Comparison of ENCODE assay signal across 17 cellular contexts in genomic region chr5:157400741-157401140, GRCh38. TPM values are rescaled to one million over a fixed set of nuclear protein-coding genes. Genes with fewer than 3 reads are reported as not detected.
A peak's percentile ranks its signal among the peaks of the same experiment; 100 is the strongest.
DNase-seq lines count a peak whose midpoint lies in the region; ATAC-seq and TF ChIP-seq lines count a peak whose summit lies in the region.
"Had no signal": no experiment of that assay in that cellular context is flagged by ENCODE, and none has a peak within 500 bp of the region (broad histone marks: within the 10 kb centered on the region; RNA-seq: fewer than 3 reads in every experiment).

No MANE protein-coding gene starts in this region.

- peaks cover 0 to 8% of the 10 kb centered on the region in 2 donors for H3K9me3 ChIP-seq in right atrium auricular region

- H3K4me1 Mint-ChIP-seq in activated T-cell treated with anti-CD3 and anti-CD28 coated beads, Interleukin-2, amount 50 U/mL, for 72 hours (ENCODE audit: low read depth): peaks cover 13% of the 10 kb centered on the region
- H3K4me1 Mint-ChIP-seq in activated T-helper 2 cell treated with anti-CD3 and anti-CD28 coated beads, Interferon-gamma antibody, Interleukin-2, Interleukin-4, amounts not matched to agents 10 μg/mL and 5 μg/mL and 100 μg/mL, durations not matched to agents 14 hours and 24 hours and 36 hours (ENCODE audit: low read depth): peaks cover 10% of the 10 kb centered on the region
- peaks cover 25% of the 10 kb centered on the region for H3K4me1 Mint-ChIP-seq in stimulated activated effector memory CD8-positive, alpha-beta T cell treated with anti-CD3 and anti-CD28 coated beads, Interleukin-12 subunit alpha, Interleukin-12 subunit beta, amount 100 ng/mL, for 72 hours

- no peaks in the 10 kb centered on the region for H3K27me3 ChIP-seq in right atrium auricular region

- no peak overlapping the region for H3K27ac ChIP-seq in right atrium auricular region

- DNase-seq in activated T-cell treated with anti-CD3 and anti-CD28 coated beads, Interleukin-2, amount 50 U/mL, for 72 hours: no peak
- DNase-seq in activated T-cell treated with anti-CD3 and anti-CD28 coated beads, Interleukin-2, amount 50 U/mL, for 48 hours: no peak
- DNase-seq in HT1080 (ENCODE audit: low read depth) (peak; percentile 30), NCI-H1105 (lab: John Stamatoyannopoulos, UW) (no peak), right atrium auricular region (ENCODE audit: low spot score) (no peak)
- DNase-seq in activated T-helper 2 cell treated with anti-CD3 and anti-CD28 coated beads, Interferon-gamma antibody, Interleukin-2, Interleukin-4, amounts not matched to agents 10 μg/mL and 5 μg/mL and 100 μg/mL, durations not matched to agents 14 hours and 24 hours and 36 hours (ENCODE audit: low spot score): no peak
- DNase-seq in stimulated activated effector memory CD8-positive, alpha-beta T cell treated with anti-CD3 and anti-CD28 coated beads, Interleukin-12 subunit alpha, Interleukin-12 subunit beta, amount 100 ng/mL, for 72 hours (ENCODE audit: low spot score in 2 of 2): no peak
- DNase-seq: DMS53, KG1, NCI-H146, NCI-H2081 treated with DMSO at 0.1 percent for 48 hours, NCI-H510A, NCI-H82 had no signal

- H3K36me3 Mint-ChIP-seq in activated T-cell treated with anti-CD3 and anti-CD28 coated beads, Interleukin-2, amount 50 U/mL, for 72 hours (ENCODE audit: insufficient read depth in 2 of 2): peaks cover 9 to 11% of the 10 kb centered on the region in 2 donors
- H3K36me3 Mint-ChIP-seq in activated T-helper 2 cell treated with anti-CD3 and anti-CD28 coated beads, Interferon-gamma antibody, Interleukin-2, Interleukin-4, amounts not matched to agents 10 μg/mL and 5 μg/mL and 100 μg/mL, durations not matched to agents 14 hours and 24 hours and 36 hours (ENCODE audit: low read depth): peaks cover 6% of the 10 kb centered on the region
- H3K36me3 Mint-ChIP-seq in stimulated activated effector memory CD8-positive, alpha-beta T cell treated with anti-CD3 and anti-CD28 coated beads, Interleukin-12 subunit alpha, Interleukin-12 subunit beta, amount 100 ng/mL, for 72 hours: no peaks in the 10 kb centered on the region

- peaks cover 4 to 5% of the 10 kb centered on the region in 2 donors for H3K9me3 Mint-ChIP-seq in activated T-cell treated with anti-CD3 and anti-CD28 coated beads, Interleukin-2, amount 50 U/mL, for 72 hours
- peaks cover 23% of the 10 kb centered on the region for H3K9me3 Mint-ChIP-seq in activated T-helper 2 cell treated with anti-CD3 and anti-CD28 coated beads, Interferon-gamma antibody, Interleukin-2, Interleukin-4, amounts not matched to agents 10 μg/mL and 5 μg/mL and 100 μg/mL, durations not matched to agents 14 hours and 24 hours and 36 hours
- peaks cover 11% of the 10 kb centered on the region for H3K9me3 Mint-ChIP-seq in stimulated activated effector memory CD8-positive, alpha-beta T cell treated with anti-CD3 and anti-CD28 coated beads, Interleukin-12 subunit alpha, Interleukin-12 subunit beta, amount 100 ng/mL, for 72 hours

- H3K36me3 ChIP-seq in right atrium auricular region: no peaks in the 10 kb centered on the region

- H3K4me1 ChIP-seq in right atrium auricular region: no peaks in the 10 kb centered on the region

- no peak overlapping the region for H3K4me3 ChIP-seq in right atrium auricular region

- H3K27me3 Mint-ChIP-seq in activated T-cell treated with anti-CD3 and anti-CD28 coated beads, Interleukin-2, amount 50 U/mL, for 72 hours (ENCODE audit: low read depth): peaks cover 21% of the 10 kb centered on the region
- peaks cover 8% of the 10 kb centered on the region for H3K27me3 Mint-ChIP-seq in activated T-helper 2 cell treated with anti-CD3 and anti-CD28 coated beads, Interferon-gamma antibody, Interleukin-2, Interleukin-4, amounts not matched to agents 10 μg/mL and 5 μg/mL and 100 μg/mL, durations not matched to agents 14 hours and 24 hours and 36 hours (ENCODE audit: low read depth)
- H3K27me3 Mint-ChIP-seq: B cell had no signal

- intact Hi-C loops in activated T-helper 2 cell treated with anti-CD3 and anti-CD28 coated beads, Interferon-gamma antibody, Interleukin-2, Interleukin-4, amounts not matched to agents 10 μg/mL and 5 μg/mL and 100 μg/mL, durations not matched to agents 14 hours and 24 hours and 36 hours (cut with micrococcal nuclease): no loop called here

- peak overlapping the region; percentile 15 to 52 for H3K4me3 Mint-ChIP-seq in activated T-cell treated with anti-CD3 and anti-CD28 coated beads, Interleukin-2, amount 50 U/mL, for 72 hours
- H3K4me3 Mint-ChIP-seq in activated T-helper 2 cell treated with anti-CD3 and anti-CD28 coated beads, Interferon-gamma antibody, Interleukin-2, Interleukin-4, amounts not matched to agents 10 μg/mL and 5 μg/mL and 100 μg/mL, durations not matched to agents 14 hours and 24 hours and 36 hours (ENCODE audit: low read depth): no peak overlapping the region
- no peak overlapping the region for H3K4me3 Mint-ChIP-seq in stimulated activated effector memory CD8-positive, alpha-beta T cell treated with anti-CD3 and anti-CD28 coated beads, Interleukin-12 subunit alpha, Interleukin-12 subunit beta, amount 100 ng/mL, for 72 hours
- H3K4me3 Mint-ChIP-seq: B cell; CD4-positive, CD25-positive, alpha-beta regulatory T cell had no signal

- no peak for TF ChIP-seq CTCF in right atrium auricular region (IDR thresholded peaks at IDR 0.05)

- H3K27ac Mint-ChIP-seq in activated T-cell treated with anti-CD3 and anti-CD28 coated beads, Interleukin-2, amount 50 U/mL, for 72 hours: peak overlapping the region; percentile 91
- H3K27ac Mint-ChIP-seq in activated T-helper 2 cell treated with anti-CD3 and anti-CD28 coated beads, Interferon-gamma antibody, Interleukin-2, Interleukin-4, amounts not matched to agents 10 μg/mL and 5 μg/mL and 100 μg/mL, durations not matched to agents 14 hours and 24 hours and 36 hours: peak overlapping the region; percentile 38
- peak overlapping the region; percentile 1 for H3K27ac Mint-ChIP-seq in stimulated activated effector memory CD8-positive, alpha-beta T cell treated with anti-CD3 and anti-CD28 coated beads, Interleukin-12 subunit alpha, Interleukin-12 subunit beta, amount 100 ng/mL, for 72 hours
- H3K27ac Mint-ChIP-seq: B cell had no signal

- peak; percentile 79 for ATAC-seq in activated T-cell treated with anti-CD3 and anti-CD28 coated beads, Interleukin-2, amount 50 U/mL, for 72 hours (replicated peaks in 1 of 2)
- peak; percentile 71 for ATAC-seq in stimulated activated effector memory CD8-positive, alpha-beta T cell treated with anti-CD3 and anti-CD28 coated beads, Interleukin-12 subunit alpha, Interleukin-12 subunit beta, amount 100 ng/mL, for 72 hours
- ATAC-seq: HepG2, Panc1 had no signal

RNA-seq across cellular contexts. Expression of gene NIPAL4, which starts 59.3 kb away (rescaled TPM):
- total RNA-seq in activated T-cell treated with anti-CD3 and anti-CD28 coated beads, Interleukin-2, amount 50 U/mL, for 72 hours: 1 to 10 TPM; 3.1 to 5.9 TPM
- not detected in 2 replicates for total RNA-seq in HT1080 (2014; rRNA removed; shearing (Covaris generic))
- 0.06 TPM in 1 of 2 replicates, not detected in the other for polyA plus RNA-seq in HT1080 (2015; cell fraction: cytosol; rRNA removed)
- polyA plus RNA-seq in HT1080 (2015; cell fraction: nucleus; rRNA removed): 0.07 TPM in 1 of 2 replicates, not detected in the other
- 1.9 and 2.1 TPM in 2 replicates for total RNA-seq in activated T-helper 2 cell treated with anti-CD3 and anti-CD28 coated beads, Interferon-gamma antibody, Interleukin-2, Interleukin-4, amounts not matched to agents 10 μg/mL and 5 μg/mL and 100 μg/mL, durations not matched to agents 14 hours and 24 hours and 36 hours
- total RNA-seq in right atrium auricular region: 1 to 10 TPM in 1 of 2 donors, not detected in 1; 1.6 TPM
- total RNA-seq: HepG2 had no signal
- polyA plus RNA-seq: HepG2 had no signal

Comparison
In these comparisons a context has a peak if more than half of its experiments do, and no peak if none do; other contexts are left out.
1. H3K27ac Mint-ChIP-seq: peak in every context shown above with its lines; median percentile 91 in activated T-cell treated with anti-CD3 and anti-CD28 coated beads, Interleukin-2, amount 50 U/mL, for 72 hours; 38 in activated T-helper 2 cell treated with anti-CD3 and anti-CD28 coated beads, Interferon-gamma antibody, Interleukin-2, Interleukin-4, amounts not matched to agents 10 μg/mL and 5 μg/mL and 100 μg/mL, durations not matched to agents 14 hours and 24 hours and 36 hours; 1 in stimulated activated effector memory CD8-positive, alpha-beta T cell treated with anti-CD3 and anti-CD28 coated beads, Interleukin-12 subunit alpha, Interleukin-12 subunit beta, amount 100 ng/mL, for 72 hours.
2. H3K4me3 Mint-ChIP-seq: peak in activated T-cell treated with anti-CD3 and anti-CD28 coated beads, Interleukin-2, amount 50 U/mL, for 72 hours (2 of 2); none in activated T-helper 2 cell treated with anti-CD3 and anti-CD28 coated beads, Interferon-gamma antibody, Interleukin-2, Interleukin-4, amounts not matched to agents 10 μg/mL and 5 μg/mL and 100 μg/mL, durations not matched to agents 14 hours and 24 hours and 36 hours (single experiment) and stimulated activated effector memory CD8-positive, alpha-beta T cell treated with anti-CD3 and anti-CD28 coated beads, Interleukin-12 subunit alpha, Interleukin-12 subunit beta, amount 100 ng/mL, for 72 hours (single experiment).